In the genomic region with DNA sequence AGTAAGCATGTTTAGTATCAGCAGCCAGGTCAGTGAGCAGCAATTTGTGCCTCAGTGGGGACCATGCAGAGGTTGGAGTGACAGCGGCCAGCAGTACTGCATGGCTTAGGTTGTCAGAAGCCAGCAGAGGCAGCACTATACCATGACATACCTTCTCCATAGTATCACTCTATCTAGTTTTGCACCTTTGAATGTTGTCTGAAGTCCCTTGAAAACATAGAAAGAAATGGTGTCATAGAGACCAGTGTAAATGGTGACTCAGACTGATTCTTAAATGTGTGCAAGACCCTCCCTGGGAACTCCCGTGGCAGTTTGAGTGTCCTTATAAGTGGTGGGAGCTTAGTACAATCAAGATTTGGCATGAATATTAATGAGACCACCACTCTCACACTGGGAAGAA, we compare ENCODE assay signal across 30 cellular contexts.
"Had no signal": no experiment of that assay in that cellular context is flagged by ENCODE, and none has a peak within 500 bp of the region (broad histone marks: within the 10 kb centered on the region; RNA-seq: fewer than 3 reads in every experiment).

No MANE protein-coding gene starts in this region.

- H3K27ac ChIP-seq: colonic mucosa, esophagus squamous epithelium, heart right ventricle, left lung, ovary, psoas muscle, sigmoid colon, thoracic aorta, tibial nerve, upper lobe of right lung, uterus had no signal

- H3K4me3 ChIP-seq: colonic mucosa, esophagus squamous epithelium, heart right ventricle, left lung, ovary, psoas muscle, sigmoid colon, thoracic aorta, tibial nerve, upper lobe of right lung, uterus had no signal

- H3K27me3 ChIP-seq: colonic mucosa, esophagus squamous epithelium, ovary, sigmoid colon, tibial nerve, uterus had no signal

- H3K9me3 ChIP-seq: colonic mucosa, esophagus squamous epithelium, heart right ventricle, left lung, ovary, psoas muscle, sigmoid colon, thoracic aorta, tibial nerve, upper lobe of right lung, uterus had no signal

- ATAC-seq: heart right ventricle; left cardiac atrium; left lung; naive thymus-derived CD4-positive, alpha-beta T cell; psoas muscle; right cardiac atrium; stimulated activated effector memory CD8-positive, alpha-beta T cell treated with anti-CD3 and anti-CD28 coated beads, Interleukin-12 subunit alpha, Interleukin-12 subunit beta, amount 100 ng/mL, for 72 hours; upper lobe of right lung had no signal

- H3K4me1 ChIP-seq: colonic mucosa, esophagus squamous epithelium, heart right ventricle, left lung, psoas muscle, sigmoid colon, tibial nerve, upper lobe of right lung, uterus had no signal

- FAIRE-seq: endothelial cell of umbilical vein, islet of Langerhans had no signal

- H3K4me1 Mint-ChIP-seq: naive thymus-derived CD4-positive, alpha-beta T cell had no signal

- H3K4me3 Mint-ChIP-seq: dendritic cell treated with granulocyte-macrophage colony-stimulating factor and Interleukin-4, amounts not matched to agents 40 ng/mL and 50 ng/mL, for 4 days; naive thymus-derived CD4-positive, alpha-beta T cell; nephron; stimulated activated effector memory CD8-positive, alpha-beta T cell treated with anti-CD3 and anti-CD28 coated beads, Interleukin-12 subunit alpha, Interleukin-12 subunit beta, amount 100 ng/mL, for 72 hours had no signal

- H3K36me3 ChIP-seq: colonic mucosa, esophagus squamous epithelium, heart right ventricle, left lung, ovary, sigmoid colon, thoracic aorta, tibial nerve, upper lobe of right lung, uterus had no signal

- H3K27ac Mint-ChIP-seq: dendritic cell treated with granulocyte-macrophage colony-stimulating factor and Interleukin-4, amounts not matched to agents 40 ng/mL and 50 ng/mL, for 4 days; naive thymus-derived CD4-positive, alpha-beta T cell; nephron; stimulated activated effector memory CD8-positive, alpha-beta T cell treated with anti-CD3 and anti-CD28 coated beads, Interleukin-12 subunit alpha, Interleukin-12 subunit beta, amount 100 ng/mL, for 72 hours had no signal

- DNase-seq: colonic mucosa; effector CD8-positive, alpha-beta T cell; esophagus squamous epithelium; foreskin melanocyte; glutamatergic neuron; heart right ventricle; hippocampal formation; left cardiac atrium; left lung; mesenchymal stem cell; midbrain; naive thymus-derived CD4-positive, alpha-beta T cell; occipital lobe; ovary; posterior cingulate gyrus; psoas muscle; right cardiac atrium; sigmoid colon; stimulated activated CD4-positive, alpha-beta T cell treated with anti-CD3 and anti-CD28 coated beads, Interleukin-2, amount 100 ng/mL, for 24 hours; stimulated activated CD4-positive, alpha-beta T cell treated with anti-CD3 and anti-CD28 coated beads, Interleukin-4, amount 100 ng/mL, for 24 hours; stimulated activated naive CD4-positive, alpha-beta T cell treated with Interleukin-2 at 50 U/mL for 16 hours; upper lobe of right lung; uterus had no signal

- H3K9me3 Mint-ChIP-seq: dendritic cell treated with granulocyte-macrophage colony-stimulating factor and Interleukin-4, amounts not matched to agents 40 ng/mL and 50 ng/mL, for 4 days; nephron; stimulated activated effector memory CD8-positive, alpha-beta T cell treated with anti-CD3 and anti-CD28 coated beads, Interleukin-12 subunit alpha, Interleukin-12 subunit beta, amount 100 ng/mL, for 72 hours had no signal
